Comparison of ENCODE assay signal across 20 cellular contexts in genomic region chr19:7072541-7072940, GRCh38. TPM values are rescaled to one million over a fixed set of nuclear protein-coding genes. Genes with fewer than 3 reads are reported as not detected.
A peak's percentile ranks its signal among the peaks of the same experiment; 100 is the strongest.
DNase-seq lines count a peak whose midpoint lies in the region; ATAC-seq and TF ChIP-seq lines count a peak whose summit lies in the region.
"Had no signal": no experiment of that assay in that cellular context is flagged by ENCODE, and none has a peak within 500 bp of the region (broad histone marks: within the 10 kb centered on the region; RNA-seq: fewer than 3 reads in every experiment).

No MANE protein-coding gene starts in this region.

- no peak for ATAC-seq in activated naive CD8-positive, alpha-beta T cell treated with anti-CD3 and anti-CD28 coated beads, Interleukin-2, amount 50 U/mL, for 24 hours
- ATAC-seq in naive thymus-derived CD4-positive, alpha-beta T cell, result no peak
- no peak for ATAC-seq in HG03432 (IDR thresholded peaks at IDR 0.05; ENCODE audit: unreplicated experiment)
- ATAC-seq: lower lobe of right lung, psoas muscle, upper lobe of right lung had no signal

- H3K4me3 Mint-ChIP-seq in T-helper 2 cell treated with Interferon-gamma antibody and Interleukin-4, amounts not matched to agents 5 μg/mL and 100 μg/mL, for 36 hours, result peak overlapping the region; percentile 65
- no peak overlapping the region for H3K4me3 Mint-ChIP-seq in Calu3 (ENCODE audit: low read depth, unreplicated experiment)
- peak overlapping the region; percentile 1 for H3K4me3 Mint-ChIP-seq in activated naive CD8-positive, alpha-beta T cell treated with anti-CD3 and anti-CD28 coated beads, Interleukin-2, amount 50 U/mL, for 24 hours
- peak overlapping the region in 9 of 10 donors; percentile 21 to 81 (median 59) for H3K4me3 Mint-ChIP-seq in naive thymus-derived CD4-positive, alpha-beta T cell

- POLR2A ChIA-PET in naive thymus-derived CD4-positive, alpha-beta T cell (lab: Charles Lee), result interaction anchor here (1.2 to 1.7 kb wide), 2 partner anchors 14 to 20 kb away, joined by 3 to 4 read pairs; no protein-coding TSS in a partner anchor

- no peak for DNase-seq in T-helper 2 cell treated with Interferon-gamma antibody and Interleukin-4, amounts not matched to agents 5 μg/mL and 100 μg/mL, for 36 hours (ENCODE audit: low spot score)
- DNase-seq in T-helper 2 cell (no peak), Calu3 (no peak), BE2C (no peak), tibial nerve (ENCODE audit: low spot score in 2 of 2) (no peak)
- DNase-seq in activated naive CD8-positive, alpha-beta T cell treated with anti-CD3 and anti-CD28 coated beads, Interleukin-2, amount 50 U/mL, for 24 hours, result no peak
- no peak for DNase-seq in naive thymus-derived CD4-positive, alpha-beta T cell
- DNase-seq: 8988T, activated gamma-delta T cell treated with Interleukin-2 at 50 U/mL for 16 hours, GOT3, lower lobe of right lung, NCI-H2107, NCI-H524 treated with DMSO at 0.1 percent for 48 hours, psoas muscle, upper lobe of right lung had no signal

- H3K4me3 ChIP-seq in naive thymus-derived CD4-positive, alpha-beta T cell (ENCODE audit: low read length), result no peak overlapping the region
- H3K4me3 ChIP-seq in BE2C (ENCODE audit: low read depth, low read length), result no peak overlapping the region
- no peak overlapping the region for H3K4me3 ChIP-seq in tibial nerve
- H3K4me3 ChIP-seq: lower lobe of right lung, psoas muscle, upper lobe of right lung had no signal

- H3K27me3 ChIP-seq in naive thymus-derived CD4-positive, alpha-beta T cell (ENCODE audit: control insufficient read depth in 2 of 2, insufficient read depth in 2 of 2, low read length in 2 of 2), result no peaks in the 10 kb centered on the region
- H3K27me3 ChIP-seq in BE2C, result no peaks in the 10 kb centered on the region
- no peaks in the 10 kb centered on the region for H3K27me3 ChIP-seq in tibial nerve
- H3K27me3 ChIP-seq: upper lobe of right lung had no signal

- whole genome bisulfite sequencing in tibial nerve, 2 donors, result 90 to 95% methylated on average over 6 of the region's 6 CpGs

- CTCF ChIA-PET in Calu3 (lab: Charles Lee), result no interaction called here
- CTCF ChIA-PET in naive thymus-derived CD4-positive, alpha-beta T cell (lab: Charles Lee), result no interaction called here

- no TSS peak for BruUV-seq in Calu3 (replicated peaks; lab: Mats Ljungman, UMichigan)

- H3K27me3 Mint-ChIP-seq in T-helper 2 cell treated with Interferon-gamma antibody and Interleukin-4, amounts not matched to agents 5 μg/mL and 100 μg/mL, for 36 hours (ENCODE audit: low read depth), result no peaks in the 10 kb centered on the region
- H3K27me3 Mint-ChIP-seq in Calu3 (ENCODE audit: unreplicated experiment), result no peaks in the 10 kb centered on the region
- H3K27me3 Mint-ChIP-seq in activated naive CD8-positive, alpha-beta T cell treated with anti-CD3 and anti-CD28 coated beads, Interleukin-2, amount 50 U/mL, for 24 hours, result no peaks in the 10 kb centered on the region
- no peaks in the 10 kb centered on the region for H3K27me3 Mint-ChIP-seq in naive thymus-derived CD4-positive, alpha-beta T cell

- H3K27ac Mint-ChIP-seq in T-helper 2 cell treated with Interferon-gamma antibody and Interleukin-4, amounts not matched to agents 5 μg/mL and 100 μg/mL, for 36 hours, result peak overlapping the region; percentile 2
- H3K27ac Mint-ChIP-seq in Calu3 (ENCODE audit: unreplicated experiment), result peak overlapping the region; percentile 52
- no peak overlapping the region for H3K27ac Mint-ChIP-seq in activated naive CD8-positive, alpha-beta T cell treated with anti-CD3 and anti-CD28 coated beads, Interleukin-2, amount 50 U/mL, for 24 hours
- H3K27ac Mint-ChIP-seq in naive thymus-derived CD4-positive, alpha-beta T cell, result peak overlapping the region in 5 of 9 donors; percentile 27 to 75 (median 38)

- H3K36me3 ChIP-seq in naive thymus-derived CD4-positive, alpha-beta T cell (ENCODE audit: control insufficient read depth in 2 of 3, insufficient read depth in 3 of 3, low read length in 3 of 3), result peaks cover 32 to 69% (median 40%) of the 10 kb centered on the region in 3 experiments
- H3K36me3 ChIP-seq in BE2C (peaks cover 36% of the 10 kb centered on the region), tibial nerve (peaks cover 17 to 70% (median 42%) of the 10 kb centered on the region in 3 donors)

- TF ChIP-seq POLR2A in tibial nerve (IDR thresholded peaks at IDR 0.05), result no peak

- H3K27ac ChIP-seq in naive thymus-derived CD4-positive, alpha-beta T cell (ENCODE audit: low read depth, low read length), result no peak overlapping the region
- H3K27ac ChIP-seq in tibial nerve, result no peak overlapping the region
- H3K27ac ChIP-seq: lower lobe of right lung, psoas muscle, RWPE1, upper lobe of right lung had no signal

- H3K36me3 Mint-ChIP-seq in T-helper 2 cell treated with Interferon-gamma antibody and Interleukin-4, amounts not matched to agents 5 μg/mL and 100 μg/mL, for 36 hours (ENCODE audit: low read depth), result peaks cover 72% of the 10 kb centered on the region
- H3K36me3 Mint-ChIP-seq in Calu3 (ENCODE audit: insufficient read depth, unreplicated experiment), result peaks cover 56% of the 10 kb centered on the region
- peaks cover 57% of the 10 kb centered on the region for H3K36me3 Mint-ChIP-seq in activated naive CD8-positive, alpha-beta T cell treated with anti-CD3 and anti-CD28 coated beads, Interleukin-2, amount 50 U/mL, for 24 hours (ENCODE audit: low read depth)
- peaks cover 7 to 63% (median 44%) of the 10 kb centered on the region in 5 donors for H3K36me3 Mint-ChIP-seq in naive thymus-derived CD4-positive, alpha-beta T cell

- peaks cover 0 to 14% (median 7%) of the 10 kb centered on the region in 3 experiments for H3K9me3 ChIP-seq in naive thymus-derived CD4-positive, alpha-beta T cell (ENCODE audit: control insufficient read depth in 2 of 3, low read length in 3 of 3)
- H3K9me3 ChIP-seq in BE2C (no peaks in the 10 kb centered on the region; the same call in 1 of the 2 replicates), tibial nerve (peaks cover 0 to 34% (median 4%) of the 10 kb centered on the region in 4 donors)

- H3K4me1 ChIP-seq in naive thymus-derived CD4-positive, alpha-beta T cell (ENCODE audit: control insufficient read depth in 2 of 2, insufficient read depth in 2 of 2, low read length in 2 of 2), result peaks cover 14% of the 10 kb centered on the region in 2 donors
- no peaks in the 10 kb centered on the region for H3K4me1 ChIP-seq in BE2C
- H3K4me1 ChIP-seq in tibial nerve, result peaks cover 0 to 10% (median 7%) of the 10 kb centered on the region in 4 donors

- intact Hi-C loops in Calu3 (cut with micrococcal nuclease; ENCODE audit: unreplicated experiment), result no loop called here
- intact Hi-C loops in naive thymus-derived CD4-positive, alpha-beta T cell (cut with micrococcal nuclease), result no loop called here

- peaks cover 7% of the 10 kb centered on the region for H3K4me1 Mint-ChIP-seq in T-helper 2 cell treated with Interferon-gamma antibody and Interleukin-4, amounts not matched to agents 5 μg/mL and 100 μg/mL, for 36 hours (ENCODE audit: low read depth)
- no peaks in the 10 kb centered on the region for H3K4me1 Mint-ChIP-seq in Calu3 (ENCODE audit: low read depth, unreplicated experiment)
- peaks cover 23% of the 10 kb centered on the region for H3K4me1 Mint-ChIP-seq in activated naive CD8-positive, alpha-beta T cell treated with anti-CD3 and anti-CD28 coated beads, Interleukin-2, amount 50 U/mL, for 24 hours
- peaks cover 7 to 43% (median 21%) of the 10 kb centered on the region in 7 donors for H3K4me1 Mint-ChIP-seq in naive thymus-derived CD4-positive, alpha-beta T cell

- peaks cover 25% of the 10 kb centered on the region for H3K9me3 Mint-ChIP-seq in T-helper 2 cell treated with Interferon-gamma antibody and Interleukin-4, amounts not matched to agents 5 μg/mL and 100 μg/mL, for 36 hours
- H3K9me3 Mint-ChIP-seq in Calu3 (ENCODE audit: low read depth, unreplicated experiment), result peaks cover 6% of the 10 kb centered on the region
- H3K9me3 Mint-ChIP-seq in activated naive CD8-positive, alpha-beta T cell treated with anti-CD3 and anti-CD28 coated beads, Interleukin-2, amount 50 U/mL, for 24 hours, result peaks cover 20% of the 10 kb centered on the region
- H3K9me3 Mint-ChIP-seq in naive thymus-derived CD4-positive, alpha-beta T cell, result peaks cover 0 to 27% (median 16%) of the 10 kb centered on the region in 11 donors

- TF ChIP-seq EP300 in tibial nerve (IDR thresholded peaks at IDR 0.05), result no peak

- TF ChIP-seq CTCF in Calu3 (IDR thresholded peaks at IDR 0.05; ENCODE audit: unreplicated experiment) (no peak), BE2C (IDR thresholded peaks at IDR 0.05; ENCODE audit: low read depth, low read length) (no peak), tibial nerve (IDR thresholded peaks at IDR 0.05) (no peak)

RNA-seq across cellular contexts. Expression of gene ZNF557, which starts 3.0 kb away (rescaled TPM):
- 6.3 and 7.8 TPM in 2 replicates for total RNA-seq in Calu3 (2022)
- 10 to 100 TPM; 11.7 to 36.2 (median 20.0) TPM for total RNA-seq in naive thymus-derived CD4-positive, alpha-beta T cell
- 10 to 100 TPM in 1 of 2 donors, 1 to 10 TPM in 1; 5.4 to 14.0 TPM for polyA plus RNA-seq in naive thymus-derived CD4-positive, alpha-beta T cell
- 7.3 TPM for polyA plus RNA-seq in BE2C (2012; ENCODE audit: insufficient read depth, insufficient read length, low read depth)
- 10 to 100 TPM in 1 of 4 donors, 1 to 10 TPM in 3; 7.3 to 14.6 (median 9.8) TPM for total RNA-seq in tibial nerve

RNA-seq across cellular contexts. Expression of gene MBD3L3, which starts 14.1 kb away (rescaled TPM):
- total RNA-seq in Calu3 (2022) (not detected in 2 replicates), tibial nerve (not detected)
- not detected for total RNA-seq in naive thymus-derived CD4-positive, alpha-beta T cell
- not detected for polyA plus RNA-seq in naive thymus-derived CD4-positive, alpha-beta T cell
- polyA plus RNA-seq in BE2C (2012; ENCODE audit: insufficient read depth, insufficient read length, low read depth), result not detected
- total RNA-seq: activated CD8-positive, alpha-beta memory T cell treated with anti-CD3 and anti-CD28 coated beads for 36 hours; lower lobe of right lung; psoas muscle; skeletal muscle tissue; upper lobe of right lung had no signal
- polyA plus RNA-seq: BJ, psoas muscle had no signal

RNA-seq across cellular contexts. Expression of gene MBD3L2, which starts 23.4 kb away (rescaled TPM):
- not detected in 2 replicates for total RNA-seq in Calu3 (2022)
- total RNA-seq in naive thymus-derived CD4-positive, alpha-beta T cell, result not detected
- polyA plus RNA-seq in naive thymus-derived CD4-positive, alpha-beta T cell, result not detected
- polyA plus RNA-seq in BE2C (2012; ENCODE audit: insufficient read depth, insufficient read length, low read depth), result not detected
- total RNA-seq in tibial nerve, result not detected
- total RNA-seq: activated CD8-positive, alpha-beta memory T cell treated with anti-CD3 and anti-CD28 coated beads for 36 hours; lower lobe of right lung; psoas muscle; skeletal muscle tissue; upper lobe of right lung had no signal
- polyA plus RNA-seq: BJ, psoas muscle had no signal

RNA-seq across cellular contexts. Expression of gene MBD3L4, which starts 32.6 kb away (rescaled TPM):
- not detected in 2 replicates for total RNA-seq in Calu3 (2022)
- total RNA-seq in naive thymus-derived CD4-positive, alpha-beta T cell, result not detected
- polyA plus RNA-seq in naive thymus-derived CD4-positive, alpha-beta T cell, result not detected
- polyA plus RNA-seq in BE2C (2012; ENCODE audit: insufficient read depth, insufficient read length, low read depth), result not detected
- total RNA-seq in tibial nerve, result not detected
- total RNA-seq: activated CD8-positive, alpha-beta memory T cell treated with anti-CD3 and anti-CD28 coated beads for 36 hours; lower lobe of right lung; psoas muscle; skeletal muscle tissue; upper lobe of right lung had no signal
- polyA plus RNA-seq: BJ, psoas muscle had no signal

RNA-seq across cellular contexts. Expression of gene MBD3L5, which starts 42.2 kb away (rescaled TPM):
- total RNA-seq in Calu3 (2022) (not detected in 2 replicates), tibial nerve (not detected)
- total RNA-seq in naive thymus-derived CD4-positive, alpha-beta T cell, result not detected
- polyA plus RNA-seq in naive thymus-derived CD4-positive, alpha-beta T cell, result not detected
- polyA plus RNA-seq in BE2C (2012; ENCODE audit: insufficient read depth, insufficient read length, low read depth), result not detected
- total RNA-seq: activated CD8-positive, alpha-beta memory T cell treated with anti-CD3 and anti-CD28 coated beads for 36 hours; lower lobe of right lung; psoas muscle; skeletal muscle tissue; upper lobe of right lung had no signal
- polyA plus RNA-seq: BJ, psoas muscle had no signal
